Comparison of ENCODE assay signal across 8 cellular contexts in the genomic region with DNA sequence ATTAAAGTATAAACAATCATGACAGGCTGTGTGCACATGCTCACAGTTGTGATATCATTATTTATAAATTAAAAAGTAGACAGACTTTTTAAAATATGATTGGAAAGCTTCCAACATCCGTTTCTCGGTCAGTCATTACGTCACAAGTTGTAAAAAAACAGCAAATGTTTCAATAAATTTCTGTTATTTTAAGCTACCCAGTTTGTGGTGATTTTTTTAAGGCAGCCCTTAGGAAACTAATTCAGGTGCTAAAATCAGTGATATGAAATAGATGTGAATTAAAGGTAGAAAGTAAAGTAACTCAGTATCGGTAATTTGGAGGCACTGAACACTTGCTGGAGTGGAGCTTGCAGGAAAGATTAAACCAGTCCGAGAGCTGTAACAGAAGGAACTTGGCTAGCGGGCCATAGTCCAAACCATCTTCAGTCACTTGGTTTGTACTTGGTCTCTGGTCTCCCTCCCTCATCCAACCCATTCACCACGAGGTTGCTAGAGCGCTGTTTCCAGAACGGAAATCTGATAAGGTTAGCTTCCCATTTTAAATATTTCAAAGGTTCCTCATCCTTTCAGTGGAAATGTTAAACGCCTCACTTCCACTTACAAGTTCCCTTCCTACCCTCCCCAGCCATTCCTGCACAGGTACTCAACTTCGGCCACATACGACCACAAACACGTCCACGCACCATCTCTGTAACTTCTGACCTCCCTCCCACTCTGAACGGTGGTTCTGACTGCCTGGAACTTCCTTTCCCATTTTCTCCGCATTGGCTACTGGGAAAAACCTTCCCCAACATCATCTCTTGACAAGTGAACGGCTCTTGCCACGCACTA. TPM values are rescaled to one million over a fixed set of nuclear protein-coding genes. Genes with fewer than 3 reads are reported as not detected.
DNase-seq lines count a peak whose midpoint lies in the region; ATAC-seq and TF ChIP-seq lines count a peak whose summit lies in the region.

No MANE protein-coding gene starts in this region.

- no peaks in the 10 kb centered on the region for H3K9me2 ChIP-seq in Loucy (replicated peaks; ENCODE audit: low read depth, low read length)

- peak overlapping the region; percentile 90 for H3K4me3 ChIP-seq in Loucy (ENCODE audit: low read length, poor library complexity, severe bottlenecking)
- peak overlapping the region; percentile 82 for H3K4me3 ChIP-seq in neural progenitor cell

- peaks cover 36% of the 10 kb centered on the region for H3K36me3 Mint-ChIP-seq in activated CD8-positive, alpha-beta T cell treated with anti-CD3 and anti-CD28 coated beads, Interleukin-2, amount 10 ng/mL, durations not matched to agents 7 days and 5 days (ENCODE audit: low read depth)
- peaks cover 13% of the 10 kb centered on the region for H3K36me3 Mint-ChIP-seq in neural progenitor cell

- H4K20me1 ChIP-seq in Loucy (ENCODE audit: insufficient read depth, low read length, poor library complexity, severe bottlenecking) (peaks cover 42% of the 10 kb centered on the region), neural progenitor cell (ENCODE audit: low read depth) (no peaks in the 10 kb centered on the region)

- CTCF ChIA-PET in activated CD8-positive, alpha-beta T cell treated with anti-CD3 and anti-CD28 coated beads, Interleukin-2, amount 10 ng/mL, durations not matched to agents 7 days and 5 days (lab: Charles Lee), result interaction anchor here (1.2 to 5.0 kb wide), 5 partner anchors 10 to 151 kb away, joined by 3 to 37 read pairs (median 3); no protein-coding TSS in a partner anchor

- no peaks in the 10 kb centered on the region for H3K9me3 ChIP-seq in Loucy (ENCODE audit: insufficient read depth, low read depth, low read length)
- H3K9me3 ChIP-seq in neural progenitor cell (ENCODE audit: low read depth), result no peaks in the 10 kb centered on the region

- peaks cover 27% of the 10 kb centered on the region for H3K4me1 Mint-ChIP-seq in activated CD8-positive, alpha-beta T cell treated with anti-CD3 and anti-CD28 coated beads, Interleukin-2, amount 10 ng/mL, durations not matched to agents 7 days and 5 days (ENCODE audit: low read depth)
- peaks cover 16% of the 10 kb centered on the region for H3K4me1 Mint-ChIP-seq in neural progenitor cell

- no peaks in the 10 kb centered on the region for H3K27me3 Mint-ChIP-seq in activated CD8-positive, alpha-beta T cell treated with anti-CD3 and anti-CD28 coated beads, Interleukin-2, amount 10 ng/mL, durations not matched to agents 7 days and 5 days (ENCODE audit: low read depth)
- peaks cover 2% of the 10 kb centered on the region for H3K27me3 Mint-ChIP-seq in neural progenitor cell (ENCODE audit: insufficient read depth, low read depth)

- peak overlapping the region; percentile 77 for H3K4me2 ChIP-seq in Loucy (ENCODE audit: low read depth, low read length, poor library complexity, severe bottlenecking)
- H3K4me2 ChIP-seq in neural progenitor cell, result peak overlapping the region; percentile 93

- H3K27ac Mint-ChIP-seq in activated CD8-positive, alpha-beta T cell treated with anti-CD3 and anti-CD28 coated beads, Interleukin-2, amount 10 ng/mL, durations not matched to agents 7 days and 5 days, result peak overlapping the region; percentile 91
- H3K27ac Mint-ChIP-seq in neural progenitor cell, result peak overlapping the region; percentile 29

- POLR2A ChIA-PET in activated CD8-positive, alpha-beta T cell treated with anti-CD3 and anti-CD28 coated beads, Interleukin-2, amount 10 ng/mL, durations not matched to agents 7 days and 5 days (lab: Charles Lee), result interaction anchor here (0.5 to 1.3 kb wide), 4 partner anchors 12 to 151 kb away, joined by 3 to 5 read pairs (median 4); no protein-coding TSS in a partner anchor

- H3K27me3 ChIP-seq in Loucy (ENCODE audit: insufficient read depth, low read length, poor library complexity, severe bottlenecking) (no peaks in the 10 kb centered on the region), foreskin keratinocyte (no peaks in the 10 kb centered on the region), neural progenitor cell (no peaks in the 10 kb centered on the region)

- H3K79me2 ChIP-seq in Loucy (ENCODE audit: insufficient read depth, low read length), result peaks cover 61% of the 10 kb centered on the region
- peaks cover 28% of the 10 kb centered on the region for H3K79me2 ChIP-seq in neural progenitor cell (ENCODE audit: low read depth)

- ATAC-seq in GM21723 (IDR thresholded peaks at IDR 0.05; ENCODE audit: unreplicated experiment) (peak; percentile 17), foreskin keratinocyte (peak; percentile 0)
- ATAC-seq in activated CD8-positive, alpha-beta T cell treated with anti-CD3 and anti-CD28 coated beads, Interleukin-2, amount 10 ng/mL, durations not matched to agents 7 days and 5 days, result peak; percentile 22

- TF ChIP-seq CTCF in Loucy (conservative IDR thresholded peaks at IDR 0.05; ENCODE audit: low read length) (no peak), foreskin keratinocyte (conservative IDR thresholded peaks at IDR 0.05) (no peak), neural progenitor cell (IDR thresholded peaks at IDR 0.05) (no peak)

- H3K4me1 ChIP-seq in Loucy (ENCODE audit: insufficient read depth, low read length, poor library complexity, severe bottlenecking) (peaks cover 44% of the 10 kb centered on the region), foreskin keratinocyte (no peaks in the 10 kb centered on the region), neural progenitor cell (peaks cover 9% of the 10 kb centered on the region)

- H3K4me3 Mint-ChIP-seq in activated CD8-positive, alpha-beta T cell treated with anti-CD3 and anti-CD28 coated beads, Interleukin-2, amount 10 ng/mL, durations not matched to agents 7 days and 5 days, result peak overlapping the region; percentile 88
- peak overlapping the region; percentile 93 for H3K4me3 Mint-ChIP-seq in neural progenitor cell

- H3F3A ChIP-seq in Loucy (ENCODE audit: low read depth) (no peaks in the 10 kb centered on the region), neural progenitor cell (ENCODE audit: low read depth) (no peaks in the 10 kb centered on the region)

- H3K9ac ChIP-seq in Loucy (ENCODE audit: low read depth, low read length, poor library complexity, severe bottlenecking) (peak overlapping the region; percentile 85), neural progenitor cell (peak overlapping the region; percentile 83)

- H3K9me3 Mint-ChIP-seq in activated CD8-positive, alpha-beta T cell treated with anti-CD3 and anti-CD28 coated beads, Interleukin-2, amount 10 ng/mL, durations not matched to agents 7 days and 5 days (ENCODE audit: insufficient read depth), result no peaks in the 10 kb centered on the region
- no peaks in the 10 kb centered on the region for H3K9me3 Mint-ChIP-seq in neural progenitor cell

- H3K27ac ChIP-seq in foreskin keratinocyte (peak overlapping the region; percentile 77), neural progenitor cell (peak overlapping the region; percentile 40)

- H2AFZ ChIP-seq in Loucy (ENCODE audit: low read length), result peak overlapping the region; percentile 87
- peak overlapping the region; percentile 48 for H2AFZ ChIP-seq in neural progenitor cell (replicated peaks)

- peaks cover 26% of the 10 kb centered on the region; the same call in 1 of the 2 replicates for H3K36me3 ChIP-seq in Loucy (ENCODE audit: insufficient read depth, low read length)
- H3K36me3 ChIP-seq in neural progenitor cell, result peaks cover 8% of the 10 kb centered on the region

- DNase-seq in DMS53 (lab: John Stamatoyannopoulos, UW), result peak; percentile 68
- DNase-seq in DMS53 treated with DMSO at 0.1 percent for 48 hours (lab: John Stamatoyannopoulos, UW; ENCODE audit: unreplicated experiment), result no peak
- peak; percentile 34 for DNase-seq in activated CD8-positive, alpha-beta T cell treated with anti-CD3 and anti-CD28 coated beads, Interleukin-2, amount 10 ng/mL, durations not matched to agents 7 days and 5 days
- peak in 1 of 2 donors; percentile 33 for DNase-seq in foreskin keratinocyte
- DNase-seq in neural progenitor cell (ENCODE audit: low spot score), result peak; percentile 21
- DNase-seq in NCI-H2196 treated with DMSO at 0.1 percent for 48 hours (lab: John Stamatoyannopoulos, UW; ENCODE audit: unreplicated experiment), result no peak

RNA-seq across cellular contexts. Expression of a gene that starts 0.9 kb away (rescaled TPM):
- 10 to 100 TPM; 51.0 to 56.2 TPM for total RNA-seq in activated CD8-positive, alpha-beta T cell treated with anti-CD3 and anti-CD28 coated beads, Interleukin-2, amount 10 ng/mL, durations not matched to agents 7 days and 5 days
- 46.2 and 55.6 TPM in 2 replicates for total RNA-seq in foreskin keratinocyte
- 36.1 and 44.6 TPM in 2 replicates for polyA plus RNA-seq in foreskin keratinocyte
- total RNA-seq in neural progenitor cell (ENCODE audit: low replicate concordance), result 70.1 and 86.1 TPM in 2 replicates

Comparison
In these comparisons a context has a peak if more than half of its experiments do, and no peak if none do; other contexts are left out.
1. DNase-seq: peak in DMS53 (single experiment), activated CD8-positive, alpha-beta T cell treated with anti-CD3 and anti-CD28 coated beads, Interleukin-2, amount 10 ng/mL, durations not matched to agents 7 days and 5 days (single experiment) and neural progenitor cell (single experiment); none in DMS53 treated with DMSO at 0.1 percent for 48 hours (single experiment) and NCI-H2196 treated with DMSO at 0.1 percent for 48 hours (single experiment).
2. Peak in every context shown above with its lines, with median percentiles within 50 percentile points of each other: ATAC-seq.